Comparison of ENCODE assay signal across 8 cellular contexts in the genomic region with DNA sequence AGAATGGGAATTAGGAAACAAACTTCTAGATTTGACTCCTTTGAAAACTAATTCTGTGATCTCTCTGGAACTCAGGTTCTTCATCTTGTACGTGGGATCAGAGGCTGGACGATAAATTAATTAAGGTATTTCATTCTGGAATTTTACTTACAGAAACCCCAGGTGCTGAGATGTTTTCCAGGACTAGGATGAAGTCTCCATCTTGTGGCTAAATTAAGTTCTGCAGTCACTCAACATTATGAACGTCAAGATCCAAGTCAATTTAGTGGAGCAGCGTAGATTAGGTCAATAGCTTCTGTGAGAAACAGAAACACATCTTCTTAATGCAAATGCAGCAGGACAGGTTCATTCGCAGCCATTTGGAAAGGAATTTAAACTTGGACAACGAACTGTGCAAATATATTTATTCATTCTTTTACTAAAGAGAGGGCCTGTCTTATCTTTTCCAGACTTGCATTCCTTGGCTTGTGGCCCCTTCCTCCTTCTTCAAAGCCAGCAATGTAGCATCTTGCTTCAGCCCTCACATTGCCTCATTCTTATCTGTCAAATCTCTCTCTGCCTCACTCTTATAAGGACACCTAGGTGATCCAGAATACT. TPM values are rescaled to one million over a fixed set of nuclear protein-coding genes. Genes with fewer than 3 reads are reported as not detected.
DNase-seq lines count a peak whose midpoint lies in the region; ATAC-seq, FAIRE-seq and TF ChIP-seq lines count a peak whose summit lies in the region.

No MANE protein-coding gene starts in this region.

- in situ Hi-C loops in K562 (cut with MboI) (loop anchor here (5.0 to 10.0 kb wide), 2 partner anchors 118 to 426 kb away; no protein-coding TSS in a partner anchor), transverse colon (cut with MboI; ENCODE audit: low pct_ligation_motif_present in 1 of 4, low pct_unique_long_range_greater_than_20kb in 1 of 4, low sequenced_read_pairs in 3 of 4) (loop anchor here in 3 of 4 donors (5.0 to 25.0 kb wide), 4 partner anchors 118 to 288 kb away; no protein-coding TSS in a partner anchor)

- H3K36me3 ChIP-seq in K562 (ENCODE audit: control insufficient read depth, insufficient read depth, low read length) (no peaks in the 10 kb centered on the region), kidney (ENCODE audit: control insufficient read depth in 1 of 2, insufficient read depth in 2 of 2, low read length in 2 of 2) (no peaks in the 10 kb centered on the region), transverse colon (no peaks in the 10 kb centered on the region)

- H3K27me3 ChIP-seq in K562 (ENCODE audit: control insufficient read depth in 2 of 2, insufficient read depth in 2 of 2, low read length in 2 of 2) (peaks cover 0 to 2% of the 10 kb centered on the region in 2 experiments; a peak in 2 of 5 replicates), transverse colon (peaks cover 4% of the 10 kb centered on the region)

- no peaks in the 10 kb centered on the region for H3K9me1 ChIP-seq in K562 (ENCODE audit: control insufficient read depth, insufficient read depth, low read length)

- POLR2A ChIA-PET in K562 (lab: Yijun Ruan, JAX) = no interaction called here

- TF ChIP-seq CTCF in AG09309 (IDR thresholded peaks at IDR 0.05; ENCODE audit: control insufficient read depth, insufficient read depth, low read depth, low read length, missing control alignments) (peak; percentile 75), GM12874 (IDR thresholded peaks at IDR 0.05; ENCODE audit: insufficient read depth, low read depth, low read length) (peak; percentile 58), K562 (IDR thresholded peaks at IDR 0.05 in 2 of 3, conservative IDR thresholded peaks at IDR 0.05 in 1 of 3; ENCODE audit: insufficient read depth in 2 of 3, low read depth in 1 of 3, low read length in 3 of 3) (peak; percentile 60 to 85 (median 66); a peak in 5 of 6 replicates), kidney (IDR thresholded peaks at IDR 0.05; ENCODE audit: borderline replicate concordance, extremely low read depth, insufficient read depth) (peak; percentile 75), transverse colon (IDR thresholded peaks at IDR 0.05) (peak; percentile 76 to 87 (median 84))

- H3K4me1 ChIP-seq in K562 (replicated peaks in 1 of 2; ENCODE audit: control insufficient read depth in 2 of 2, insufficient read depth in 2 of 2, low read length in 2 of 2) (no peaks in the 10 kb centered on the region), kidney (ENCODE audit: control insufficient read depth in 1 of 2, insufficient read depth in 1 of 2, low read depth in 1 of 2, low read length in 2 of 2) (no peaks in the 10 kb centered on the region), transverse colon (peaks cover 0 to 21% (median 0%) of the 10 kb centered on the region in 4 donors)

- H3K27ac ChIP-seq in K562 (ENCODE audit: extremely low read depth, low read depth, low read length) (no peak overlapping the region), kidney (ENCODE audit: low read depth in 2 of 2, low read length in 2 of 2) (no peak overlapping the region), transverse colon (no peak overlapping the region)

- no peak overlapping the region for H3K4me3 ChIP-seq in AG09309 (ENCODE audit: control insufficient read depth, low read depth, low read length)
- no peak overlapping the region for H3K4me3 ChIP-seq in K562
- no peak overlapping the region for H3K4me3 ChIP-seq in kidney (ENCODE audit: low read length in 2 of 2)
- no peak overlapping the region for H3K4me3 ChIP-seq in transverse colon

- no peak for TF ChIP-seq EP300 in K562 (IDR thresholded peaks at IDR 0.05; ENCODE audit: low read length)
- no peak for TF ChIP-seq EP300 in transverse colon (IDR thresholded peaks at IDR 0.05; ENCODE audit: low read depth)

- FAIRE-seq in K562 (lab: Jason Lieb, UNC) = peak; percentile 90
- peak; percentile 35 for FAIRE-seq in kidney (lab: Jason Lieb, UNC)

- intact Hi-C loops in K562 (cut with micrococcal nuclease) (loop anchor here (1.0 to 10.0 kb wide), 2 partner anchors 125 to 704 kb away; no protein-coding TSS in a partner anchor), kidney (cut with DNase I) (loop anchor here (5.0 kb wide), 1 partner anchor 128 kb away; no protein-coding TSS in a partner anchor), transverse colon (cut with DNase I; ENCODE audit: low total_unique reads) (loop anchor here (5.0 kb wide), 1 partner anchor 128 kb away; no protein-coding TSS in a partner anchor)

- CTCF ChIA-PET in K562 (lab: Yijun Ruan, JAX; ENCODE audit: low intra/inter-chr PET ratio) = interaction anchor here (0.6 to 2.4 kb wide), 4 partner anchors 126 to 1593 kb away, joined by 3 to 21 read pairs (median 4); no protein-coding TSS in a partner anchor

- H2AFZ ChIP-seq in K562 (ENCODE audit: low read depth, low read length) = no peak overlapping the region

- TF ChIP-seq POLR2A in K562 (conservative IDR thresholded peaks at IDR 0.05) (no peak), transverse colon (IDR thresholded peaks at IDR 0.05) (no peak)

- no TSS peak for BruUV-seq in K562 (replicated peaks; lab: Mats Ljungman, UMichigan)

- DNase-seq in AG09309 (ENCODE audit: low read depth) (peak; percentile 7), NCI-H2227 (lab: John Stamatoyannopoulos, UW; ENCODE audit: unreplicated experiment) (peak; percentile 41), K562 (ENCODE audit: extremely low read depth in 1 of 4, low spot score in 3 of 4) (peak; percentile 47 to 58 (median 52)), kidney (no peak), transverse colon (no peak)
- no peak for DNase-seq in stimulated activated CD4-positive, alpha-beta T cell treated with anti-CD3 and anti-CD28 coated beads, Interleukin-4, amount 100 ng/mL, for 1 hour

- no peaks in the 10 kb centered on the region for H3K79me2 ChIP-seq in K562 (ENCODE audit: control insufficient read depth, insufficient read depth, low read length)

- no peaks in the 10 kb centered on the region for H4K20me1 ChIP-seq in K562 (replicated peaks; ENCODE audit: control insufficient read depth, insufficient read depth, low read length)

- no peak overlapping the region for H3K4me2 ChIP-seq in K562 (ENCODE audit: insufficient read depth, low read length)

- TF ChIP-seq RAD21 in K562 (CRISPR knock-in tag; conservative IDR thresholded peaks at IDR 0.05 in 1 of 2, IDR thresholded peaks at IDR 0.05 in 1 of 2) = peak; percentile 54 to 86

- WGBS in K562 (ENCODE audit: insufficient coverage, low coverage, missing lambda C conversion rate) = 0% methylated on average over 6 of the region's 6 CpGs
- 11 to 15% methylated on average over 6 of the region's 6 CpGs for WGBS in transverse colon (ENCODE audit: low coverage in 1 of 2), 2 donors

- H3K9ac ChIP-seq in K562 (ENCODE audit: insufficient read depth in 1 of 2, low read depth in 2 of 2, low read length in 2 of 2) (no peak overlapping the region), kidney (ENCODE audit: low read length in 2 of 2) (no peak overlapping the region)

- peak; percentile 65 for ATAC-seq in K562
- no peak for ATAC-seq in GM18498 (IDR thresholded peaks at IDR 0.05; ENCODE audit: unreplicated experiment)

- H3K9me3 ChIP-seq in K562 (replicated peaks; ENCODE audit: control insufficient read depth, insufficient read depth, low read depth, low read length) (0 out of 2 replicates have a peak, but pooled peaks cover 2% of the 10 kb centered on the region), kidney (ENCODE audit: control insufficient read depth in 1 of 2, low read length in 2 of 2) (no peaks in the 10 kb centered on the region), transverse colon (peaks cover 0 to 3% of the 10 kb centered on the region in 2 donors)

TF ChIP-seq in K562, 482 proteins besides CTCF, POLR2A, EP300 and RAD21 (continues in another document):
- TF ChIP-seq RBM25 (IDR thresholded peaks at IDR 0.05; ENCODE audit: low read depth, low read length, severe bottlenecking) (peak; percentile 32), SMC3 (conservative IDR thresholded peaks at IDR 0.05; ENCODE audit: insufficient read depth, low read depth, low read length) (peak; percentile 61), DEAF1 (CRISPR knock-in tag; IDR thresholded peaks at IDR 0.05) (0 out of 2 replicates have a peak, but pooled peaks have one; percentile 27), JUN (IDR thresholded peaks at IDR 0.05; ENCODE audit: borderline replicate concordance, low read depth, low read length) (no peak), JUN (CRISPR knock-in tag; IDR thresholded peaks at IDR 0.05; ENCODE audit: borderline replicate concordance) (no peak)

RNA-seq across cellular contexts. Expression of gene TMC3, which starts 26.7 kb away (rescaled TPM):
- not detected in 2 replicates for total RNA-seq in K562 (2011; cell fraction: chromatin; rRNA removed; ENCODE audit: low replicate concordance)
- not detected in 2 replicates for total RNA-seq in K562 (2011; cell fraction: nucleolus; rRNA removed)
- total RNA-seq in K562 (2011; cell fraction: nucleoplasm; rRNA removed) = not detected in 2 replicates
- total RNA-seq in K562 (2014; rRNA removed) (not detected in 2 replicates), K562 (2014; rRNA removed; fragmentation: Illumina TruSeq; extraction: Trizol) (not detected in 2 replicates), K562 (2015; rRNA removed; fragmentation: Illumina TruSeq; extraction: Trizol) (not detected in 2 replicates), K562 (2021) (not detected in 2 replicates), kidney (not detected), transverse colon (under 1 TPM in 2 of 4 donors, not detected in 2; 0.14 to 0.64 TPM)
- polyA plus RNA-seq in K562 (2011; rRNA removed) (not detected in 2 replicates), K562 (2014; fragmentation: Illumina TruSeq; extraction: Trizol) (not detected in 2 replicates), K562 (2014; fragmentation: Nextera tagmentation; extraction: Ambion mirVana) (under 1 TPM; 0.01 to 0.14 TPM), K562 (2014; rRNA removed) (not detected in 2 replicates), kidney (ENCODE audit: insufficient read depth, low read depth, low replicate concordance) (not detected)
- polyA plus RNA-seq in K562 (2011; cell fraction: cytosol; rRNA removed) = not detected in 2 replicates
- polyA plus RNA-seq in K562 (2011; cell fraction: nucleus; rRNA removed) = not detected in 2 replicates
- 0.06 and 0.14 TPM in 2 replicates for polyA plus RNA-seq in K562 (2012)
- not detected in 2 replicates for polyA minus RNA-seq in K562 (2011; rRNA and poly(A)+ RNA removed)
- polyA minus RNA-seq in K562 (2011; cell fraction: cytosol; rRNA and poly(A)+ RNA removed) = not detected in 2 replicates
- polyA minus RNA-seq in K562 (2011; cell fraction: nucleus; rRNA and poly(A)+ RNA removed) = not detected in 2 replicates

Comparison
In these comparisons a context has a peak if more than half of its experiments do, and no peak if none do; other contexts are left out.
1. DNase-seq: peak in AG09309 (single experiment), NCI-H2227 (single experiment) and K562 (4 of 4); none in kidney (single experiment), transverse colon (single experiment) and stimulated activated CD4-positive, alpha-beta T cell treated with anti-CD3 and anti-CD28 coated beads, Interleukin-4, amount 100 ng/mL, for 1 hour (single experiment).
2. Peak in every context shown above with its lines, with median percentiles within 50 percentile points of each other: CTCF ChIP-seq.